In the genomic region with DNA sequence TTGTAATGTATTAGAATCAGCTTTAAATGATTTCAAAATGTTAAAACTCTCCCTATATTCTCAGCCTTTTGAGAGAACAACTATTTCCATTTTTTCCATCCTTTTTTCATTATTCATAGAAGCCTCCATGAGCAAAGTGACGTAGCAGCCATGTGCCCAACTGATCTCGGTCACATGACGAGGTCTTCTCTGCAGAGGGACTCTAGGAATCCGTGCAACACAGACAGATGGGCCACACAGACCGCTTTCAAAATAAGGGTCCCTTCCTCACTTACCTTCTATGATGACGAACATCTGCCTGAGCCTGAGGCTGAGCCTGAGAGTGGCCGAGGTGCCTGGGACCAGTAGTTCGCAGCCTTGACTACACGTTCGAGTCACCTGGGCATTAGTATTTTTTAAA, we compare ENCODE assay signal across 21 cellular contexts.
A peak's percentile ranks its signal among the peaks of the same experiment; 100 is the strongest.
DNase-seq lines count a peak whose midpoint lies in the region; ATAC-seq, FAIRE-seq and TF ChIP-seq lines count a peak whose summit lies in the region.
"Had no signal": no experiment of that assay in that cellular context is flagged by ENCODE, and none has a peak within 500 bp of the region (broad histone marks: within the 10 kb centered on the region; RNA-seq: fewer than 3 reads in every experiment).

No MANE protein-coding gene starts in this region.

- 52% methylated on average over 10 of the region's 10 CpGs for WGBS in HepG2 (ENCODE audit: low lambda C conversion rate)
- WGBS in right lobe of liver (ENCODE audit: insufficient coverage, low coverage, low lambda C conversion rate, missing lambda C conversion rate) = 83% methylated on average over 8 of the region's 10 CpGs

- no peak overlapping the region for H2AFZ ChIP-seq in HepG2 (ENCODE audit: low read length)
- H2AFZ ChIP-seq: GM23338 had no signal

- H3K4me1 Mint-ChIP-seq in WTC11 (peaks cover 14% of the 10 kb centered on the region), osteocyte (ENCODE audit: unreplicated experiment) (no peaks in the 10 kb centered on the region), mesothelial cell of epicardium (peaks cover 7% of the 10 kb centered on the region)
- no peaks in the 10 kb centered on the region for H3K4me1 Mint-ChIP-seq in activated naive CD4-positive, alpha-beta T cell treated with anti-CD3 and anti-CD28 coated beads, Interleukin-2, amount 10 ng/mL, durations not matched to agents 7 days and 5 days
- H3K4me1 Mint-ChIP-seq: CD4-positive, alpha-beta memory T cell had no signal

- no TSS peak for BruUV-seq in HepG2 (replicated peaks; lab: Mats Ljungman, UMichigan)

- DNase-seq in HepG2 (ENCODE audit: low spot score) (no peak), right lobe of liver (no peak), WTC11 (ENCODE audit: low spot score) (no peak), islet precursor cell (peak; percentile 29), osteocyte (ENCODE audit: extremely low spot score, unreplicated experiment) (peak; percentile 51), NCI-H446 treated with DMSO at 0.1 percent for 48 hours (lab: John Stamatoyannopoulos, UW) (no peak), mesothelial cell of epicardium (ENCODE audit: low spot score in 2 of 2, unreplicated experiment in 2 of 2) (no peak)
- no peak for DNase-seq in activated naive CD4-positive, alpha-beta T cell treated with anti-CD3 and anti-CD28 coated beads, Interleukin-2, amount 10 ng/mL, durations not matched to agents 7 days and 5 days
- DNase-seq: 8988T; C1 segment of cervical spinal cord; Calu3; CD4-positive, alpha-beta memory T cell; COR-L47; DMS153; EL; GDM1; HFFc6 had no signal

- H3K79me2 ChIP-seq in HepG2 (ENCODE audit: insufficient read depth, low read length) = no peaks in the 10 kb centered on the region

- H3K36me3 Mint-ChIP-seq in WTC11 = peaks cover 8% of the 10 kb centered on the region
- no peaks in the 10 kb centered on the region for H3K36me3 Mint-ChIP-seq in osteocyte (ENCODE audit: unreplicated experiment)
- no peaks in the 10 kb centered on the region for H3K36me3 Mint-ChIP-seq in activated naive CD4-positive, alpha-beta T cell treated with anti-CD3 and anti-CD28 coated beads, Interleukin-2, amount 10 ng/mL, durations not matched to agents 7 days and 5 days
- peaks cover 1% of the 10 kb centered on the region for H3K36me3 Mint-ChIP-seq in mesothelial cell of epicardium

- H3K9ac ChIP-seq in HepG2 (ENCODE audit: insufficient read depth, low read depth, low read length) = no peak overlapping the region

- intact Hi-C loops in HepG2 (cut with micrococcal nuclease; ENCODE audit: unreplicated experiment) (no loop called here), right lobe of liver (cut with DNase I) (no loop called here)

- no peak for TF ChIP-seq RAD21 in HepG2 (CRISPR knock-in tag; IDR thresholded peaks at IDR 0.05)

- H3K27ac ChIP-seq in HepG2 (ENCODE audit: extremely low read length, insufficient read depth, low read length) (no peak overlapping the region), right lobe of liver (no peak overlapping the region)

- H3K4me3 ChIP-seq in HepG2 (replicated peaks in 1 of 3; ENCODE audit: insufficient read depth in 1 of 3, low read depth in 2 of 3, low read length in 3 of 3) (no peak overlapping the region), right lobe of liver (no peak overlapping the region)
- H3K4me3 ChIP-seq: GM12878, GM23338, HAP-1 had no signal

- H3K9me3 ChIP-seq in HepG2 (ENCODE audit: low read length) (no peaks in the 10 kb centered on the region), right lobe of liver (no peaks in the 10 kb centered on the region)
- H3K9me3 ChIP-seq: HAP-1 had no signal

- H3K4me2 ChIP-seq in HepG2 (ENCODE audit: low read depth, low read length) = no peak overlapping the region
- H3K4me2 ChIP-seq: GM23338 had no signal

- peaks cover 44% of the 10 kb centered on the region for H3K27me3 Mint-ChIP-seq in WTC11 (ENCODE audit: low read depth)
- H3K27me3 Mint-ChIP-seq in osteocyte (ENCODE audit: unreplicated experiment) = peaks cover 37% of the 10 kb centered on the region
- peaks cover 11% of the 10 kb centered on the region for H3K27me3 Mint-ChIP-seq in activated naive CD4-positive, alpha-beta T cell treated with anti-CD3 and anti-CD28 coated beads, Interleukin-2, amount 10 ng/mL, durations not matched to agents 7 days and 5 days
- peaks cover 7% of the 10 kb centered on the region for H3K27me3 Mint-ChIP-seq in mesothelial cell of epicardium (ENCODE audit: low read depth)

- POLR2A ChIA-PET in HepG2 (lab: Yijun Ruan, JAX) (no interaction called here), WTC11 (lab: Charles Lee) (no interaction called here)

- no peak for TF ChIP-seq POLR2A in HepG2 (IDR thresholded peaks at IDR 0.05; ENCODE audit: insufficient read depth in 1 of 2, low read depth in 2 of 2, low read length in 2 of 2)
- TF ChIP-seq POLR2A in right lobe of liver (IDR thresholded peaks at IDR 0.05) = no peak

- in situ Hi-C loops in HepG2 (cut with HindIII; ENCODE audit: extremely low pct_ligation_motif_present, low pct_unique_long_range_greater_than_20kb) = no loop called here

- H3K27me3 ChIP-seq in HepG2 (ENCODE audit: control insufficient read depth in 1 of 2, insufficient read depth in 2 of 2, low read length in 2 of 2) (peaks cover 6 to 7% of the 10 kb centered on the region in 2 experiments; a peak in 3 of 5 replicates), right lobe of liver (no peaks in the 10 kb centered on the region)

- no peak for ATAC-seq in HepG2
- ATAC-seq in right lobe of liver = no peak
- ATAC-seq in WTC11 = no peak

- TF ChIP-seq CTCF in HepG2 (CRISPR knock-in tag; IDR thresholded peaks at IDR 0.05) (no peak), right lobe of liver (IDR thresholded peaks at IDR 0.05) (no peak), WTC11 (IDR thresholded peaks at IDR 0.05) (no peak), osteocyte (IDR thresholded peaks at IDR 0.05) (no peak), mesothelial cell of epicardium (IDR thresholded peaks at IDR 0.05; ENCODE audit: unreplicated experiment) (no peak)

- H3K4me3 Mint-ChIP-seq in WTC11 (no peak overlapping the region), osteocyte (ENCODE audit: unreplicated experiment) (no peak overlapping the region), mesothelial cell of epicardium (no peak overlapping the region)
- no peak overlapping the region for H3K4me3 Mint-ChIP-seq in activated naive CD4-positive, alpha-beta T cell treated with anti-CD3 and anti-CD28 coated beads, Interleukin-2, amount 10 ng/mL, durations not matched to agents 7 days and 5 days
- H3K4me3 Mint-ChIP-seq: CD4-positive, alpha-beta memory T cell; GM23338; HFFc6 had no signal

- no peaks in the 10 kb centered on the region for H4K20me1 ChIP-seq in HepG2 (ENCODE audit: insufficient read depth, low read length)

- H3K4me1 ChIP-seq in HepG2 (ENCODE audit: insufficient read depth, low read length) (no peaks in the 10 kb centered on the region), right lobe of liver (no peaks in the 10 kb centered on the region)

- no peak overlapping the region for H3K27ac Mint-ChIP-seq in WTC11
- no peak overlapping the region for H3K27ac Mint-ChIP-seq in osteocyte (ENCODE audit: unreplicated experiment)
- no peak overlapping the region for H3K27ac Mint-ChIP-seq in activated naive CD4-positive, alpha-beta T cell treated with anti-CD3 and anti-CD28 coated beads, Interleukin-2, amount 10 ng/mL, durations not matched to agents 7 days and 5 days
- no peak overlapping the region for H3K27ac Mint-ChIP-seq in mesothelial cell of epicardium
- H3K27ac Mint-ChIP-seq: CD4-positive, alpha-beta memory T cell; GM23338; HFFc6 had no signal

- TF ChIP-seq EP300 in HepG2 (IDR thresholded peaks at IDR 0.05; ENCODE audit: low read depth in 2 of 2, low read length in 2 of 2) (no peak), HepG2 (CRISPR knock-in tag; IDR thresholded peaks at IDR 0.05; ENCODE audit: borderline replicate concordance) (no peak)

- FAIRE-seq in HepG2 (lab: Jason Lieb, UNC) = no peak
- FAIRE-seq: GM12878, H54 had no signal

- peaks cover 20% of the 10 kb centered on the region for H3K9me3 Mint-ChIP-seq in WTC11
- no peaks in the 10 kb centered on the region for H3K9me3 Mint-ChIP-seq in osteocyte (ENCODE audit: unreplicated experiment)
- no peaks in the 10 kb centered on the region for H3K9me3 Mint-ChIP-seq in activated naive CD4-positive, alpha-beta T cell treated with anti-CD3 and anti-CD28 coated beads, Interleukin-2, amount 10 ng/mL, durations not matched to agents 7 days and 5 days
- H3K9me3 Mint-ChIP-seq in mesothelial cell of epicardium = peaks cover 7% of the 10 kb centered on the region
- H3K9me3 Mint-ChIP-seq: HFFc6 had no signal

- CTCF ChIA-PET in HepG2 (lab: Yijun Ruan, JAX; ENCODE audit: low intra/inter-chr PET ratio, low total read pairs) (no interaction called here), WTC11 (lab: Charles Lee) (interaction anchor here (1.2 kb wide), 1 partner anchor 55 kb away, joined by 3 read pairs; no protein-coding TSS in a partner anchor)
- CTCF ChIA-PET in activated naive CD4-positive, alpha-beta T cell treated with anti-CD3 and anti-CD28 coated beads, Interleukin-2, amount 10 ng/mL, durations not matched to agents 7 days and 5 days (lab: Charles Lee) = no interaction called here

- H3K36me3 ChIP-seq in HepG2 (replicated peaks in 1 of 2; ENCODE audit: control insufficient read depth in 1 of 2, insufficient read depth in 2 of 2, low read length in 2 of 2) (no peaks in the 10 kb centered on the region), right lobe of liver (no peaks in the 10 kb centered on the region)
- H3K36me3 ChIP-seq: HAP-1 had no signal

TF ChIP-seq in HepG2, 621 proteins besides CTCF, POLR2A, EP300 and RAD21:
- no peak for TF ChIP-seq ZNF138 (CRISPR knock-in tag; IDR thresholded peaks at IDR 0.05; ENCODE audit: low read depth)
- peak; percentile 68 for TF ChIP-seq CREB1 (IDR thresholded peaks at IDR 0.05)
- TF ChIP-seq CREB1 (CRISPR knock-in tag; IDR thresholded peaks at IDR 0.05) = no peak

TF ChIP-seq in WTC11, 78 proteins besides CTCF, POLR2A, EP300 and RAD21 (continues in another document):
- TF ChIP-seq SP1 (CRISPR knock-in tag; conservative IDR thresholded peaks at IDR 0.05) = no peak
- TF ChIP-seq, protein P1, sequence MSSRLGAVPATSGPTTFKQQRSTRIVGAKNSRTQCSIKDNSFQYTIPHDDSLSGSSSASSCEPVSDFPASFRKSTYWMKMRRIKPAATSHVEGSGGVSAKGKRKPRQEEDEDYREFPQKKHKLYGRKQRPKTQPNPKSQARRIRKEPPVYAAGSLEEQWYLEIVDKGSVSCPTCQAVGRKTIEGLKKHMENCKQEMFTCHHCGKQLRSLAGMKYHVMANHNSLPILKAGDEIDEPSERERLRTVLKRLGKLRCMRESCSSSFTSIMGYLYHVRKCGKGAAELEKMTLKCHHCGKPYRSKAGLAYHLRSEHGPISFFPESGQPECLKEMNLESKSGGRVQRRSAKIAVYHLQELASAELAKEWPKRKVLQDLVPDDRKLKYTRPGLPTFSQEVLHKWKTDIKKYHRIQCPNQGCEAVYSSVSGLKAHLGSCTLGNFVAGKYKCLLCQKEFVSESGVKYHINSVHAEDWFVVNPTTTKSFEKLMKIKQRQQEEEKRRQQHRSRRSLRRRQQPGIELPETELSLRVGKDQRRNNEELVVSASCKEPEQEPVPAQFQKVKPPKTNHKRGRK (CRISPR knock-in tag; IDR thresholded peaks at IDR 0.05; ENCODE audit: borderline replicate concordance) = no peak
- TF ChIP-seq JAZF1 (CRISPR knock-in tag; IDR thresholded peaks at IDR 0.05) = no peak
- no peak for TF ChIP-seq FOXP1 (CRISPR knock-in tag; IDR thresholded peaks at IDR 0.05; ENCODE audit: borderline replicate concordance)

Comparison
In these comparisons a context has a peak if more than half of its experiments do, and no peak if none do; other contexts are left out.
1. DNase-seq: peak in islet precursor cell (single experiment) and osteocyte (single experiment); none in HepG2 (single experiment), right lobe of liver (0 of 3), WTC11 (single experiment), activated naive CD4-positive, alpha-beta T cell treated with anti-CD3 and anti-CD28 coated beads, Interleukin-2, amount 10 ng/mL, durations not matched to agents 7 days and 5 days (single experiment), NCI-H446 treated with DMSO at 0.1 percent for 48 hours (single experiment) and mesothelial cell of epicardium (0 of 2).